ENCODE assay signal across 10 cellular contexts in genomic region chr5:172838151-172838875, GRCh38. TPM values are rescaled to one million over a fixed set of nuclear protein-coding genes. Genes with fewer than 3 reads are reported as not detected.
DNase-seq lines count a peak whose midpoint lies in the region; TF ChIP-seq lines count a peak whose summit lies in the region.
"Had no signal": no experiment of that assay in that cellular context is flagged by ENCODE, and none has a peak within 500 bp of the region (broad histone marks: within the 10 kb centered on the region; RNA-seq: fewer than 3 reads in every experiment).

No MANE protein-coding gene starts in this region.

- H3K4me1 Mint-ChIP-seq in activated CD4-positive, alpha-beta memory T cell treated with anti-CD3 and anti-CD28 coated beads for 36 hours (ENCODE audit: low read depth): peaks cover 35% of the 10 kb centered on the region

- no peak overlapping the region for H3K27ac Mint-ChIP-seq in activated CD4-positive, alpha-beta memory T cell treated with anti-CD3 and anti-CD28 coated beads for 36 hours

- H3K4me1 ChIP-seq in liver (ENCODE audit: control insufficient read depth in 4 of 4, insufficient read depth in 4 of 4, low read length in 3 of 4) (peaks cover 5 to 44% (median 24%) of the 10 kb centered on the region in 4 donors), stomach (peaks cover 57 to 76% (median 64%) of the 10 kb centered on the region in 4 donors)

- CTCF ChIA-PET in RWPE1 (lab: Yijun Ruan, JAX): no interaction called here
- CTCF ChIA-PET in activated CD4-positive, alpha-beta memory T cell treated with anti-CD3 and anti-CD28 coated beads for 36 hours (lab: Charles Lee): interaction anchor here (2.5 kb wide), 1 partner anchor 124 kb away, joined by 9 read pairs; no protein-coding TSS in a partner anchor

- TF ChIP-seq CTCF in GM12864 (IDR thresholded peaks at IDR 0.05; ENCODE audit: low read depth, low read length, missing control alignments) (no peak), RWPE1 (conservative IDR thresholded peaks at IDR 0.05; ENCODE audit: low read depth) (no peak), liver (IDR thresholded peaks at IDR 0.05; ENCODE audit: low read depth, low read length, missing input control) (no peak), stomach (IDR thresholded peaks at IDR 0.05) (no peak), WERI-Rb-1 (IDR thresholded peaks at IDR 0.05; ENCODE audit: low read depth, low read length) (no peak)

- TF ChIP-seq RAD21 in liver (IDR thresholded peaks at IDR 0.05): no peak

- no peak for TF ChIP-seq POLR2A in stomach (IDR thresholded peaks at IDR 0.05)

- peaks cover 2% of the 10 kb centered on the region for H3K36me3 Mint-ChIP-seq in activated CD4-positive, alpha-beta memory T cell treated with anti-CD3 and anti-CD28 coated beads for 36 hours

- WGBS in liver: 93% methylated on average over 3 of the region's 3 CpGs
- WGBS in stomach, 5 donors: 67 to 91% (median 70%) methylated on average over 3 of the region's 3 CpGs

- H3K4me3 Mint-ChIP-seq in activated CD4-positive, alpha-beta memory T cell treated with anti-CD3 and anti-CD28 coated beads for 36 hours: no peak overlapping the region

- H3K9ac ChIP-seq in liver (ENCODE audit: low read depth in 1 of 2, low read length in 2 of 2): no peak overlapping the region

- intact Hi-C loops in stomach (cut with DNase I; ENCODE audit: low total_unique reads): no loop called here
- intact Hi-C loops in activated CD4-positive, alpha-beta memory T cell treated with anti-CD3 and anti-CD28 coated beads for 36 hours (cut with micrococcal nuclease): loop anchor here (5.0 kb wide), 1 partner anchor 121 kb away; no protein-coding TSS in a partner anchor

- POLR2A ChIA-PET in RWPE1 (lab: Yijun Ruan, JAX; ENCODE audit: low non-redundant PET): no interaction called here
- POLR2A ChIA-PET in activated CD4-positive, alpha-beta memory T cell treated with anti-CD3 and anti-CD28 coated beads for 36 hours (lab: Charles Lee): no interaction called here

- DNase-seq in GM12864 (ENCODE audit: low read depth): no peak
- no peak for DNase-seq in RWPE1 (ENCODE audit: low spot score)
- no peak for DNase-seq in stomach
- DNase-seq in WERI-Rb-1: no peak
- DNase-seq in activated CD4-positive, alpha-beta memory T cell treated with anti-CD3 and anti-CD28 coated beads for 36 hours: no peak
- no peak for DNase-seq in D341Med (ENCODE audit: low spot score)
- DNase-seq: DMS 273 treated with DMSO at 0.1 percent for 48 hours, T1000 had no signal

- H3K27ac ChIP-seq in RWPE1: peak overlapping the region; percentile 53
- H3K27ac ChIP-seq in liver (ENCODE audit: low read depth in 1 of 2, low read length in 2 of 2): peak overlapping the region; percentile 84 to 97
- peak overlapping the region; percentile 93 to 96 (median 95) for H3K27ac ChIP-seq in stomach
- no peak overlapping the region for H3K27ac ChIP-seq in WERI-Rb-1
- H3K27ac ChIP-seq: epithelial cell of prostate had no signal

- H3K27me3 Mint-ChIP-seq in activated CD4-positive, alpha-beta memory T cell treated with anti-CD3 and anti-CD28 coated beads for 36 hours: no peaks in the 10 kb centered on the region

- H3K4me3 ChIP-seq in GM12864 (ENCODE audit: low read depth, low read length) (peak overlapping the region; percentile 93), liver (ENCODE audit: low read depth in 1 of 3, low read length in 3 of 3) (no peak overlapping the region), stomach (no peak overlapping the region), WERI-Rb-1 (ENCODE audit: low read depth, low read length) (no peak overlapping the region)

- H3K9me3 ChIP-seq in liver (ENCODE audit: control insufficient read depth in 4 of 4, low read length in 3 of 4) (no peaks in the 10 kb centered on the region), stomach (no peaks in the 10 kb centered on the region), WERI-Rb-1 (ENCODE audit: severe bottlenecking) (no peaks in the 10 kb centered on the region)

- no peaks in the 10 kb centered on the region for H3K9me3 Mint-ChIP-seq in activated CD4-positive, alpha-beta memory T cell treated with anti-CD3 and anti-CD28 coated beads for 36 hours

- H3K36me3 ChIP-seq in liver (ENCODE audit: control insufficient read depth in 4 of 4, insufficient read depth in 3 of 4, low read depth in 1 of 4, low read length in 3 of 4) (peaks cover 0 to 4% (median 0%) of the 10 kb centered on the region in 4 donors), stomach (peaks cover 0 to 1% (median under 1%) of the 10 kb centered on the region in 4 donors), WERI-Rb-1 (no peaks in the 10 kb centered on the region)

- H3K27me3 ChIP-seq in liver (ENCODE audit: control insufficient read depth in 4 of 4, insufficient read depth in 4 of 4, low read length in 3 of 4) (no peaks in the 10 kb centered on the region), stomach (no peaks in the 10 kb centered on the region), WERI-Rb-1 (ENCODE audit: insufficient read depth, low read depth, severe bottlenecking) (no peaks in the 10 kb centered on the region)

- TF ChIP-seq EP300 in stomach (IDR thresholded peaks at IDR 0.05): no peak

TF ChIP-seq in liver, 16 proteins besides CTCF, POLR2A, EP300 and RAD21:
- no peak for TF ChIP-seq RXRA (IDR thresholded peaks at IDR 0.05)
- no peak for TF ChIP-seq REST (IDR thresholded peaks at IDR 0.05)
- TF ChIP-seq, protein P1, sequence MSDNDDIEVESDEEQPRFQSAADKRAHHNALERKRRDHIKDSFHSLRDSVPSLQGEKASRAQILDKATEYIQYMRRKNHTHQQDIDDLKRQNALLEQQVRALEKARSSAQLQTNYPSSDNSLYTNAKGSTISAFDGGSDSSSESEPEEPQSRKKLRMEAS (IDR thresholded peaks at IDR 0.05): no peak
- no peak for TF ChIP-seq NR2F2 (IDR thresholded peaks at IDR 0.05)
- no peak for TF ChIP-seq HNF4A (conservative IDR thresholded peaks at IDR 0.05)
- TF ChIP-seq, protein P2, sequence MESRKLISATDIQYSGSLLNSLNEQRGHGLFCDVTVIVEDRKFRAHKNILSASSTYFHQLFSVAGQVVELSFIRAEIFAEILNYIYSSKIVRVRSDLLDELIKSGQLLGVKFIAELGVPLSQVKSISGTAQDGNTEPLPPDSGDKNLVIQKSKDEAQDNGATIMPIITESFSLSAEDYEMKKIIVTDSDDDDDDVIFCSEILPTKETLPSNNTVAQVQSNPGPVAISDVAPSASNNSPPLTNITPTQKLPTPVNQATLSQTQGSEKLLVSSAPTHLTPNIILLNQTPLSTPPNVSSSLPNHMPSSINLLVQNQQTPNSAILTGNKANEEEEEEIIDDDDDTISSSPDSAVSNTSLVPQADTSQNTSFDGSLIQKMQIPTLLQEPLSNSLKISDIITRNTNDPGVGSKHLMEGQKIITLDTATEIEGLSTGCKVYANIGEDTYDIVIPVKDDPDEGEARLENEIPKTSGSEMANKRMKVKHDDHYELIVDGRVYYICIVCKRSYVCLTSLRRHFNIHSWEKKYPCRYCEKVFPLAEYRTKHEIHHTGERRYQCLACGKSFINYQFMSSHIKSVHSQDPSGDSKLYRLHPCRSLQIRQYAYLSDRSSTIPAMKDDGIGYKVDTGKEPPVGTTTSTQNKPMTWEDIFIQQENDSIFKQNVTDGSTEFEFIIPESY (IDR thresholded peaks at IDR 0.05): no peak
- TF ChIP-seq EGR1 (IDR thresholded peaks at IDR 0.05; ENCODE audit: low read depth in 2 of 2): no peak
- no peak for TF ChIP-seq FOXA2 (IDR thresholded peaks at IDR 0.05)
- TF ChIP-seq FOXA1 (IDR thresholded peaks at IDR 0.05): no peak
- no peak for TF ChIP-seq JUND (IDR thresholded peaks at IDR 0.05)
- no peak for TF ChIP-seq SP1 (IDR thresholded peaks at IDR 0.05)
- TF ChIP-seq ATF3 (IDR thresholded peaks at IDR 0.05): no peak
- TF ChIP-seq TAF1 (conservative IDR thresholded peaks at IDR 0.05): no peak
- TF ChIP-seq HNF4G (IDR thresholded peaks at IDR 0.05): no peak
- TF ChIP-seq YY1 (IDR thresholded peaks at IDR 0.05): no peak
- no peak for TF ChIP-seq GABPA (IDR thresholded peaks at IDR 0.05 in 1 of 2, conservative IDR thresholded peaks at IDR 0.05 in 1 of 2)

RNA-seq across cellular contexts. Expression of gene ERGIC1, which starts 4.3 kb away (rescaled TPM):
- total RNA-seq in liver (100 to 1,000 TPM in 1 of 2 donors, 10 to 100 TPM in 1; 45.4 to 149 TPM), stomach (100 to 1,000 TPM in 4 of 5 donors, 10 to 100 TPM in 1; 98.8 to 293 (median 137) TPM)
- polyA plus RNA-seq in liver (100 to 1,000 TPM in 1 of 2 donors, 10 to 100 TPM in 1; 53.1 to 155 TPM), stomach (10 to 100 TPM; 54.5 to 95.3 (median 83.7) TPM)
- 10 to 100 TPM; 41.9 to 42.7 TPM for total RNA-seq in activated CD4-positive, alpha-beta memory T cell treated with anti-CD3 and anti-CD28 coated beads for 36 hours
